ENCODE assay signal across 15 cellular contexts in genomic region chr14:68604361-68604730, GRCh38.
DNase-seq lines count a peak whose midpoint lies in the region; ATAC-seq and TF ChIP-seq lines count a peak whose summit lies in the region.
"Had no signal": no experiment of that assay in that cellular context is flagged by ENCODE, and none has a peak within 500 bp of the region (broad histone marks: within the 10 kb centered on the region; RNA-seq: fewer than 3 reads in every experiment).

No MANE protein-coding gene starts in this region.

- peaks cover 21 to 37% (median 28%) of the 10 kb centered on the region in 11 experiments for H3K9me3 ChIP-seq in BLaER1 treated with 17β-estradiol and CSF1 and Interleukin-3, amounts not matched to agents 10 nM and 100 nM (replicated peaks in 1 of 11)
- H3K9me3 ChIP-seq in mesenchymal stem cell (ENCODE audit: control insufficient read depth, low read length) (peaks cover 6% of the 10 kb centered on the region), skeletal muscle tissue (ENCODE audit: control insufficient read depth in 3 of 3, low read length in 3 of 3) (no peaks in the 10 kb centered on the region)
- H3K9me3 ChIP-seq: BE2C had no signal

- peak overlapping the region in 1 of 2 experiments; percentile 23 for H3K14ac ChIP-seq in mesenchymal stem cell (ENCODE audit: low read length in 2 of 2)

- peak overlapping the region; percentile 75 to 85 for H3K4ac ChIP-seq in mesenchymal stem cell (ENCODE audit: low read depth in 1 of 2, low read length in 2 of 2)

- no peak for TF ChIP-seq CTCF in GM13977 (IDR thresholded peaks at IDR 0.05; ENCODE audit: extremely low read depth, insufficient read depth, missing control alignments)

- peaks cover 62 to 88% (median 80%) of the 10 kb centered on the region in 10 experiments for H3K4me1 ChIP-seq in BLaER1 treated with 17β-estradiol and CSF1 and Interleukin-3, amounts not matched to agents 10 nM and 100 nM
- H3K4me1 ChIP-seq in mesenchymal stem cell (ENCODE audit: control insufficient read depth, insufficient read depth, low read depth, low read length) (peaks cover 17% of the 10 kb centered on the region), skeletal muscle tissue (ENCODE audit: control insufficient read depth in 3 of 3, insufficient read depth in 3 of 3, low read length in 3 of 3) (peaks cover 23 to 29% (median 26%) of the 10 kb centered on the region in 3 donors)
- H3K4me1 ChIP-seq: BE2C had no signal

- DNase-seq in ecto neural progenitor cell (ENCODE audit: low spot score) = peak; percentile 44
- no peak for DNase-seq in mesenchymal stem cell
- DNase-seq in GM13977 (ENCODE audit: low spot score) = no peak
- DNase-seq in retina = no peak
- no peak for DNase-seq in NK-92 treated with Interleukin-12 subunit alpha and Interleukin-12 subunit beta, amount 100 ng/mL, for 24 hours (lab: John Stamatoyannopoulos, UW)
- DNase-seq: 8988T; BE2C; Caco-2; CD8-positive, alpha-beta memory T cell; DMS53; GF-D8; GM23248 had no signal

- no peak overlapping the region for H2AFZ ChIP-seq in mesenchymal stem cell (ENCODE audit: low read depth, low read length)
- H2AFZ ChIP-seq: GM23248 had no signal

- peak overlapping the region in 2 of 10 experiments; percentile 6 to 14; a peak in 1 of 20 replicates for H3K4me3 ChIP-seq in BLaER1 treated with 17β-estradiol and CSF1 and Interleukin-3, amounts not matched to agents 10 nM and 100 nM
- no peak overlapping the region for H3K4me3 ChIP-seq in mesenchymal stem cell (ENCODE audit: insufficient read depth in 1 of 2, low read depth in 1 of 2, low read length in 2 of 2)
- H3K4me3 ChIP-seq in skeletal muscle tissue (ENCODE audit: low read length in 3 of 3) = no peak overlapping the region
- H3K4me3 ChIP-seq: GM23248 had no signal

- over 99% methylated on average over 9 of the region's 9 CpGs for WGBS in mesenchymal stem cell

- H2BK120ac ChIP-seq in mesenchymal stem cell (ENCODE audit: low read depth, low read length) = peak overlapping the region; percentile 82

- H4K91ac ChIP-seq in mesenchymal stem cell (ENCODE audit: low read length) = peak overlapping the region; percentile 90

- H3K18ac ChIP-seq in mesenchymal stem cell (ENCODE audit: low read depth in 1 of 2, low read length in 2 of 2) = peak overlapping the region; percentile 62 to 85

- H3K36me3 ChIP-seq in BLaER1 treated with 17β-estradiol and CSF1 and Interleukin-3, amounts not matched to agents 10 nM and 100 nM = peaks cover 0 to 21% (median 11%) of the 10 kb centered on the region in 11 experiments; a peak in 9 of 22 replicates
- H3K36me3 ChIP-seq in mesenchymal stem cell (ENCODE audit: control insufficient read depth in 1 of 2, insufficient read depth in 2 of 2, low read depth in 1 of 2, low read length in 2 of 2) (peaks cover 0 to 3% of the 10 kb centered on the region in 2 experiments), skeletal muscle tissue (ENCODE audit: control insufficient read depth in 3 of 3, insufficient read depth in 3 of 3, low read length in 3 of 3) (no peaks in the 10 kb centered on the region)
- H3K36me3 ChIP-seq: BE2C had no signal

- H4K8ac ChIP-seq in mesenchymal stem cell (ENCODE audit: low read length) = peak overlapping the region; percentile 87

- no peaks in the 10 kb centered on the region for H4K20me1 ChIP-seq in BLaER1 treated with 17β-estradiol and CSF1 and Interleukin-3, amounts not matched to agents 10 nM and 100 nM

- no peak overlapping the region for H2BK5ac ChIP-seq in mesenchymal stem cell (ENCODE audit: low read depth, low read length, poor library complexity, severe bottlenecking)

- in situ Hi-C loops in GM13977 (cut with MboI; ENCODE audit: low pct_unique_long_range_greater_than_20kb, low sequenced_read_pairs, unreplicated experiment) = no loop called here

- H2BK12ac ChIP-seq in mesenchymal stem cell (ENCODE audit: low read length in 2 of 2) = peak overlapping the region; percentile 47 to 95

- H3K27ac ChIP-seq in BLaER1 treated with 17β-estradiol and CSF1 and Interleukin-3, amounts not matched to agents 10 nM and 100 nM = peak overlapping the region in 6 of 11 experiments; percentile 18 to 96 (median 76); a peak in 11 of 22 replicates
- H3K27ac ChIP-seq in mesenchymal stem cell (ENCODE audit: low read length, poor library complexity, severe bottlenecking) (no peak overlapping the region), skeletal muscle tissue (ENCODE audit: low read depth, low read length) (peak overlapping the region; percentile 47)
- H3K27ac ChIP-seq: GM23248 had no signal

- no peak overlapping the region for H3K23ac ChIP-seq in mesenchymal stem cell (ENCODE audit: low read length in 2 of 2)

- H3K79me1 ChIP-seq in mesenchymal stem cell (replicated peaks; ENCODE audit: low read length, poor library complexity, severe bottlenecking) = no peaks in the 10 kb centered on the region

- peak overlapping the region; percentile 78 for H2BK15ac ChIP-seq in mesenchymal stem cell (ENCODE audit: low read depth, poor library complexity, severe bottlenecking)

- no peak overlapping the region for H3K9ac ChIP-seq in BLaER1 treated with 17β-estradiol and CSF1 and Interleukin-3, amounts not matched to agents 10 nM and 100 nM
- H3K9ac ChIP-seq in mesenchymal stem cell (ENCODE audit: low read length) (no peak overlapping the region), skeletal muscle tissue (ENCODE audit: low read depth in 1 of 3, low read length in 3 of 3) (no peak overlapping the region)
- H3K9ac ChIP-seq: GM23248 had no signal

- 0 out of 22 replicates have a peak, but pooled peaks cover 0 to 4% (median 0%) of the 10 kb centered on the region in 11 experiments for H3K27me3 ChIP-seq in BLaER1 treated with 17β-estradiol and CSF1 and Interleukin-3, amounts not matched to agents 10 nM and 100 nM
- H3K27me3 ChIP-seq in mesenchymal stem cell (ENCODE audit: control insufficient read depth in 1 of 2, insufficient read depth in 1 of 2, low read length in 2 of 2) (no peaks in the 10 kb centered on the region), skeletal muscle tissue (ENCODE audit: control insufficient read depth in 3 of 3, insufficient read depth in 3 of 3, low read length in 3 of 3) (no peaks in the 10 kb centered on the region)
- H3K27me3 ChIP-seq: BE2C had no signal

- H3K4me2 ChIP-seq in BLaER1 treated with 17β-estradiol and CSF1 and Interleukin-3, amounts not matched to agents 10 nM and 100 nM = peak overlapping the region in 1 of 11 experiments; percentile 49; a peak in 2 of 22 replicates
- H3K4me2 ChIP-seq in mesenchymal stem cell (ENCODE audit: low read length, poor library complexity, severe bottlenecking) = no peak overlapping the region

- peak overlapping the region; percentile 38 for H2AK5ac ChIP-seq in mesenchymal stem cell (ENCODE audit: low read length, severe bottlenecking)

- no peak for ATAC-seq in GM19463 (IDR thresholded peaks at IDR 0.05; ENCODE audit: unreplicated experiment)
